In the genomic region with DNA sequence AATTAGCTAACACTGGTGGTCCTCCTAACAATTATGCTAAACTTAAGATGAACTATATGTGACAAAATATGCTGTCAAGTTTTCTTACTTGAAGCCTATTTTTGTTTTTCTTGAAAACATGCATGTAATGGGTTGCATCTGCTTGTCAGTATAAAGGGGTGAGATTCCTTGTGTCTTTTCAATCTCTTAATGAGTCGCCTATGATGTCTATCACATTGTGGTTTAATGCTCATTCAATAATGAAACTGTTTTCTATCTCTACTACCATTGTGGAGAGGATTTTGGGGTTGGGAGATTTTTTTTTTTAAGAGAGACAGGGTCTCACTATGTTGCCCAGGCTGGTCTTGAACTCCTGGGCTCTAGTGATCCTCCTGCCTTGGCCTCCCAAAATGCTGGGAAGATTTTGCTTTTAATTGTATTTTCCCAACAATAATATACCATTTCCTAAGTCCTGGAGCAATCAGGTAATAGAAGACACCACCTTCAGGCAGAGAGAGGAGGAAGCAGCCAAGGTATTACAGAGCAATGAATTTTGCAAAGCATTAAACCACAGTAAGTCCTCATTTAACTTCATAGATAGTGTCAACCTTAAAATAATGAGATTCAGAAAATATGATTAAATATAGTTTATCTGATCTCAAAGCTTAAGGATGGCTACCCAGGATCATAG, we compare ENCODE assay signal across 1 cellular context.
TF ChIP-seq lines count a peak whose summit lies in the region.

No MANE protein-coding gene starts in this region.

TF ChIP-seq in GM12878, 131 proteins besides CTCF, POLR2A, EP300 and RAD21 (continued from another document):
- TF ChIP-seq, protein P1, sequence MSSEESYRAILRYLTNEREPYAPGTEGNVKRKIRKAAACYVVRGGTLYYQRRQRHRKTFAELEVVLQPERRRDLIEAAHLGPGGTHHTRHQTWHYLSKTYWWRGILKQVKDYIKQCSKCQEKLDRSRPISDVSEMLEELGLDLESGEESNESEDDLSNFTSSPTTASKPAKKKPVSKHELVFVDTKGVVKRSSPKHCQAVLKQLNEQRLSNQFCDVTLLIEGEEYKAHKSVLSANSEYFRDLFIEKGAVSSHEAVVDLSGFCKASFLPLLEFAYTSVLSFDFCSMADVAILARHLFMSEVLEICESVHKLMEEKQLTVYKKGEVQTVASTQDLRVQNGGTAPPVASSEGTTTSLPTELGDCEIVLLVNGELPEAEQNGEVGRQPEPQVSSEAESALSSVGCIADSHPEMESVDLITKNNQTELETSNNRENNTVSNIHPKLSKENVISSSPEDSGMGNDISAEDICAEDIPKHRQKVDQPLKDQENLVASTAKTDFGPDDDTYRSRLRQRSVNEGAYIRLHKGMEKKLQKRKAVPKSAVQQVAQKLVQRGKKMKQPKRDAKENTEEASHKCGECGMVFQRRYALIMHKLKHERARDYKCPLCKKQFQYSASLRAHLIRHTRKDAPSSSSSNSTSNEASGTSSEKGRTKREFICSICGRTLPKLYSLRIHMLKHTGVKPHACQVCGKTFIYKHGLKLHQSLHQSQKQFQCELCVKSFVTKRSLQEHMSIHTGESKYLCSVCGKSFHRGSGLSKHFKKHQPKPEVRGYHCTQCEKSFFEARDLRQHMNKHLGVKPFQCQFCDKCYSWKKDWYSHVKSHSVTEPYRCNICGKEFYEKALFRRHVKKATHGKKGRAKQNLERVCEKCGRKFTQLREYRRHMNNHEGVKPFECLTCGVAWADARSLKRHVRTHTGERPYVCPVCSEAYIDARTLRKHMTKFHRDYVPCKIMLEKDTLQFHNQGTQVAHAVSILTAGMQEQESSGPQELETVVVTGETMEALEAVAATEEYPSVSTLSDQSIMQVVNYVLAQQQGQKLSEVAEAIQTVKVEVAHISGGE (CRISPR knock-in tag; IDR thresholded peaks at IDR 0.05), result no peak
- TF ChIP-seq CHD1 (IDR thresholded peaks at IDR 0.05; ENCODE audit: low read depth, low read length), result no peak
- TF ChIP-seq FOS (IDR thresholded peaks at IDR 0.05; ENCODE audit: borderline replicate concordance, extremely low read depth, insufficient read length), result no peak
